In the genomic region with DNA sequence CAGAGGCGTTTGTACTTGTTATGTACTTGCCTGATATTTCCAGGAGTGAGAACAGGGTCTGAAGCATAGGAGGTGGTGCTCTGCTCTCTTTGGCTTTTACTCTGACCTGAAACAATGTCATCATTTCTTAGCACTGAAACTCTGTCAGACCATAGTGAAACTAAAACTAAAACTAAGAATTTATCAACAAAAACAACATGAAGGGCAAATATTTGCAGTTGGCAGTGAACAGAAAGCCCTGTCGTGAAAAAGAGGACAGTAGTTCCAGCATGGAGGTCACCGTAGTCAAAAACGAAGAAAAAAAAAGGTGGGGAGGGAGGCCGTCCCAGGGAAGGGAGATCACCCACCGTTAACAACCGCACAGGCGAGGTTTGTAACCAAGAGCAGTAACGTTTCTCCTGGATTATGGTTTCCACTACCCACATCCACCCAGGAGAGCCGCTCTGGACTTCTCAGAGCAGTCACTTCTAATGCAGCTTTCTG, we compare ENCODE assay signal across 8 cellular contexts.
DNase-seq lines count a peak whose midpoint lies in the region; ATAC-seq, FAIRE-seq and TF ChIP-seq lines count a peak whose summit lies in the region.

No MANE protein-coding gene starts in this region.

- CTCF ChIA-PET in WTC11 (lab: Charles Lee): no interaction called here

- peak overlapping the region; percentile 46 for H3K27ac Mint-ChIP-seq in WTC11

- H4K20me1 ChIP-seq in keratinocyte (ENCODE audit: control insufficient read depth, extremely low read depth, insufficient read depth, low read length): no peaks in the 10 kb centered on the region

- peaks cover 4% of the 10 kb centered on the region; the same call in 1 of the 2 replicates for H3K9me3 Mint-ChIP-seq in WTC11

- dilution Hi-C loops in keratinocyte (cut with MboI; ENCODE audit: extremely low pct_ligation_motif_present, low sequenced_read_pairs): no loop called here

- H3K36me3 ChIP-seq in keratinocyte (ENCODE audit: control insufficient read depth in 2 of 2, extremely low read depth in 1 of 2, insufficient read depth in 2 of 2, low read length in 2 of 2) (no peaks in the 10 kb centered on the region), tibial artery (no peaks in the 10 kb centered on the region)

- DNase-seq in WTC11 (ENCODE audit: low spot score): no peak
- DNase-seq in keratinocyte (ENCODE audit: low read depth, low spot score): no peak
- no peak for DNase-seq in tibial artery
- DNase-seq in HK-2 (ENCODE audit: unreplicated experiment): no peak
- no peak for DNase-seq in amygdala (lab: John Stamatoyannopoulos, UW)
- no peak for DNase-seq in cerebellar nuclear complex (lab: John Stamatoyannopoulos, UW)

- no peaks in the 10 kb centered on the region for H3K79me2 ChIP-seq in keratinocyte (ENCODE audit: control insufficient read depth, insufficient read depth, low read length)

- no peak overlapping the region for H3K4me3 ChIP-seq in keratinocyte (ENCODE audit: control insufficient read depth in 2 of 3, extremely low read depth in 1 of 3, insufficient read depth in 2 of 3, low read depth in 1 of 3, low read length in 3 of 3)
- H3K4me3 ChIP-seq in tibial artery: peak overlapping the region; percentile 40 to 51

- peaks cover 64% of the 10 kb centered on the region for H3K4me1 Mint-ChIP-seq in WTC11

- H3K9me3 ChIP-seq in keratinocyte (ENCODE audit: control insufficient read depth, low read depth, low read length) (no peaks in the 10 kb centered on the region), tibial artery (no peaks in the 10 kb centered on the region)

- H3K27me3 ChIP-seq in keratinocyte (ENCODE audit: control insufficient read depth, extremely low read depth, insufficient read depth, low read length) (no peaks in the 10 kb centered on the region), tibial artery (no peaks in the 10 kb centered on the region)

- H2AFZ ChIP-seq in keratinocyte (ENCODE audit: control insufficient read depth, low read length): peak overlapping the region; percentile 51

- intact Hi-C loops in tibial artery (cut with DNase I; ENCODE audit: low total_unique reads): no loop called here

- H3K4me2 ChIP-seq in keratinocyte (ENCODE audit: control insufficient read depth, extremely low read depth, insufficient read depth, low read depth, low read length): no peak overlapping the region

- H3K9ac ChIP-seq in keratinocyte (ENCODE audit: control insufficient read depth, extremely low read depth, insufficient read depth, low read length): no peak overlapping the region

- POLR2A ChIA-PET in WTC11 (lab: Charles Lee): no interaction called here

- no peak overlapping the region for H3K4me3 Mint-ChIP-seq in WTC11

- H3K4me1 ChIP-seq in keratinocyte (ENCODE audit: control insufficient read depth, extremely low read depth, insufficient read depth, low read length): no peaks in the 10 kb centered on the region
- H3K4me1 ChIP-seq in tibial artery: peaks cover 0 to 17% (median 2%) of the 10 kb centered on the region in 4 donors

- no peak for TF ChIP-seq CTCF in WTC11 (IDR thresholded peaks at IDR 0.05)
- no peak for TF ChIP-seq CTCF in keratinocyte (optimal IDR thresholded peaks at IDR 0.05 in 1 of 3, IDR thresholded peaks at IDR 0.05 in 1 of 3, conservative IDR thresholded peaks at IDR 0.05 in 1 of 3; ENCODE audit: extremely low read depth in 1 of 3, insufficient read depth in 2 of 3, low read length in 3 of 3)
- no peak for TF ChIP-seq CTCF in tibial artery (IDR thresholded peaks at IDR 0.05)

- H3K36me3 Mint-ChIP-seq in WTC11: peaks cover 7% of the 10 kb centered on the region

- ATAC-seq in GM18867 (IDR thresholded peaks at IDR 0.05; ENCODE audit: unreplicated experiment) (peak; percentile 91), HG02870 (IDR thresholded peaks at IDR 0.05; ENCODE audit: unreplicated experiment) (peak; percentile 74), WTC11 (no peak)

- H3K27me3 Mint-ChIP-seq in WTC11 (ENCODE audit: low read depth): no peaks in the 10 kb centered on the region

- H3K9me1 ChIP-seq in keratinocyte (ENCODE audit: control insufficient read depth, extremely low read depth, insufficient read depth, low read length): no peaks in the 10 kb centered on the region

- H3K27ac ChIP-seq in keratinocyte (ENCODE audit: control insufficient read depth, insufficient read depth, low read length) (no peak overlapping the region), tibial artery (peak overlapping the region; percentile 60 to 70)

- FAIRE-seq in keratinocyte (lab: Jason Lieb, UNC): no peak

TF ChIP-seq in WTC11, 78 proteins besides CTCF, POLR2A, EP300 and RAD21:
- no peak for TF ChIP-seq GABPB1 (CRISPR knock-in tag; IDR thresholded peaks at IDR 0.05)

Comparison
In these comparisons a context has a peak if more than half of its experiments do, and no peak if none do; other contexts are left out.
1. H3K4me3 ChIP-seq: peak in tibial artery (2 of 2); none in keratinocyte (0 of 3).